In genomic region chr1:117616967-117617366, GRCh38 we compare ENCODE assay signal across 16 cellular contexts.
"Had no signal": no experiment of that assay in that cellular context is flagged by ENCODE, and none has a peak within 500 bp of the region (broad histone marks: within the 10 kb centered on the region; RNA-seq: fewer than 3 reads in every experiment).

No MANE protein-coding gene starts in this region.

- H3K4me3 Mint-ChIP-seq: activated naive CD4-positive, alpha-beta T cell treated with anti-CD3 and anti-CD28 coated beads for 36 hours; activated naive CD8-positive, alpha-beta T cell treated with anti-CD3 and anti-CD28 coated beads, Interleukin-2, amount 50 U/mL, for 24 hours; nephron; stimulated activated naive CD8-positive, alpha-beta T cell treated with anti-CD3 and anti-CD28 coated beads, Interleukin-15, Interleukin-2, amounts not matched to agents 100 ng/mL and 50 ng/mL, for 24 hours; T-helper 1 cell treated with Interleukin-12 subunit alpha and Interleukin-12 subunit beta and Interleukin-4 antibody, amounts not matched to agents 30 μg/mL and 1 μg/mL, for 36 hours had no signal

- ATAC-seq: activated naive CD8-positive, alpha-beta T cell treated with anti-CD3 and anti-CD28 coated beads, Interleukin-2, amount 50 U/mL, for 24 hours; left lobe of liver; mucosa of descending colon; right cardiac atrium; SK-N-SH treated with all-trans-retinoic acid at 6 μM for 48 hours had no signal

- H3K4me1 Mint-ChIP-seq: nephron had no signal

- H3K9me3 Mint-ChIP-seq: activated naive CD4-positive, alpha-beta T cell treated with anti-CD3 and anti-CD28 coated beads for 36 hours; activated naive CD8-positive, alpha-beta T cell treated with anti-CD3 and anti-CD28 coated beads, Interleukin-2, amount 50 U/mL, for 24 hours; activated T-helper 2 cell treated with anti-CD3 and anti-CD28 coated beads, Interferon-gamma antibody, Interleukin-2, Interleukin-4, amounts not matched to agents 10 μg/mL and 5 μg/mL and 100 μg/mL, durations not matched to agents 14 hours and 24 hours and 36 hours; nephron; stimulated activated naive CD8-positive, alpha-beta T cell treated with anti-CD3 and anti-CD28 coated beads, Interleukin-15, Interleukin-2, amounts not matched to agents 100 ng/mL and 50 ng/mL, for 24 hours; T-helper 1 cell treated with Interleukin-12 subunit alpha and Interleukin-12 subunit beta and Interleukin-4 antibody, amounts not matched to agents 30 μg/mL and 1 μg/mL, for 36 hours had no signal

- H3K27me3 Mint-ChIP-seq: stimulated activated naive CD8-positive, alpha-beta T cell treated with anti-CD3 and anti-CD28 coated beads, Interleukin-15, Interleukin-2, amounts not matched to agents 100 ng/mL and 50 ng/mL, for 24 hours had no signal

- H3K27ac Mint-ChIP-seq: activated naive CD4-positive, alpha-beta T cell treated with anti-CD3 and anti-CD28 coated beads for 36 hours; activated naive CD8-positive, alpha-beta T cell treated with anti-CD3 and anti-CD28 coated beads, Interleukin-2, amount 50 U/mL, for 24 hours; activated T-helper 2 cell treated with anti-CD3 and anti-CD28 coated beads, Interferon-gamma antibody, Interleukin-2, Interleukin-4, amounts not matched to agents 10 μg/mL and 5 μg/mL and 100 μg/mL, durations not matched to agents 14 hours and 24 hours and 36 hours; nephron; stimulated activated naive CD8-positive, alpha-beta T cell treated with anti-CD3 and anti-CD28 coated beads, Interleukin-15, Interleukin-2, amounts not matched to agents 100 ng/mL and 50 ng/mL, for 24 hours; T-helper 1 cell treated with Interleukin-12 subunit alpha and Interleukin-12 subunit beta and Interleukin-4 antibody, amounts not matched to agents 30 μg/mL and 1 μg/mL, for 36 hours had no signal

- DNase-seq: activated CD4-positive, alpha-beta T cell treated with anti-CD3 and anti-CD28 coated beads, Interleukin-2, amount 50 U/mL, for 1 hour; activated CD4-positive, CD25-positive, alpha-beta regulatory T cell; activated naive CD4-positive, alpha-beta T cell treated with anti-CD3 and anti-CD28 coated beads for 36 hours; activated naive CD8-positive, alpha-beta T cell treated with anti-CD3 and anti-CD28 coated beads, Interleukin-2, amount 50 U/mL, for 24 hours; aorta; mammary epithelial cell; stimulated activated CD4-positive, alpha-beta T cell treated with anti-CD3 and anti-CD28 coated beads, Interleukin-15, amount 100 ng/mL, for 24 hours; stimulated activated CD4-positive, alpha-beta T cell treated with anti-CD3 and anti-CD28 coated beads, Interleukin-4, amount 100 ng/mL, for 24 hours had no signal
